In genomic region chr13:41006296-41006695, GRCh38 we compare ENCODE assay signal across 12 cellular contexts. TPM values are rescaled to one million over a fixed set of nuclear protein-coding genes. Genes with fewer than 3 reads are reported as not detected.
DNase-seq lines count a peak whose midpoint lies in the region; ATAC-seq and TF ChIP-seq lines count a peak whose summit lies in the region.
"Had no signal": no experiment of that assay in that cellular context is flagged by ENCODE, and none has a peak within 500 bp of the region (broad histone marks: within the 10 kb centered on the region; RNA-seq: fewer than 3 reads in every experiment).

No MANE protein-coding gene starts in this region.

- H2BK12ac ChIP-seq in trophoblast cell (ENCODE audit: low read length) = no peak overlapping the region

- CTCF ChIA-PET in activated CD4-positive, alpha-beta T cell treated with anti-CD3 and anti-CD28 coated beads for 36 hours (lab: Charles Lee) = interaction anchor here (0.9 to 1.7 kb wide), 3 partner anchors 10 to 32 kb away, joined by 3 to 10 read pairs (median 4); no protein-coding TSS in a partner anchor

- no peak overlapping the region for H3K14ac ChIP-seq in trophoblast cell (ENCODE audit: low read length)

- H3K9me3 Mint-ChIP-seq in activated CD4-positive, alpha-beta T cell treated with anti-CD3 and anti-CD28 coated beads for 36 hours (ENCODE audit: low read depth) = no peaks in the 10 kb centered on the region
- H3K9me3 Mint-ChIP-seq in activated naive CD8-positive, alpha-beta T cell treated with anti-CD3 and anti-CD28 coated beads for 36 hours = no peaks in the 10 kb centered on the region

- no peak for ATAC-seq in activated CD4-positive, alpha-beta T cell treated with anti-CD3 and anti-CD28 coated beads for 36 hours

- H2BK5ac ChIP-seq in trophoblast cell (ENCODE audit: low read depth, low read length, poor library complexity) = no peak overlapping the region

- H4K91ac ChIP-seq in trophoblast cell (ENCODE audit: low read depth, low read length) = no peak overlapping the region

- H3K4me3 Mint-ChIP-seq in activated CD4-positive, alpha-beta T cell treated with anti-CD3 and anti-CD28 coated beads for 36 hours = peak overlapping the region; percentile 29
- peak overlapping the region; percentile 26 for H3K4me3 Mint-ChIP-seq in activated naive CD8-positive, alpha-beta T cell treated with anti-CD3 and anti-CD28 coated beads for 36 hours
- H3K4me3 Mint-ChIP-seq: nephron had no signal

- no peak overlapping the region for H3K18ac ChIP-seq in trophoblast cell (ENCODE audit: low read length)

- no peak for TF ChIP-seq CTCF in neutrophil (IDR thresholded peaks at IDR 0.05)
- TF ChIP-seq CTCF in GM13976 (IDR thresholded peaks at IDR 0.05; ENCODE audit: borderline replicate concordance, control extremely low read depth, extremely low read depth, insufficient read depth, missing control alignments) = no peak

- H3K27ac ChIP-seq in KOPT-K1 (ENCODE audit: low read depth, low read length, poor library complexity, severe bottlenecking) = peak overlapping the region; percentile 100
- H3K27ac ChIP-seq in neutrophil = peak overlapping the region; percentile 86
- H3K27ac ChIP-seq in trophoblast cell (ENCODE audit: low read depth, low read length) = no peak overlapping the region

- in situ Hi-C loops in GM13976 (cut with MboI; ENCODE audit: low sequenced_read_pairs, unreplicated experiment) = no loop called here

- H2AK5ac ChIP-seq in trophoblast cell (ENCODE audit: low read length) = no peak overlapping the region

- H3K36me3 ChIP-seq in KOPT-K1 (ENCODE audit: insufficient read depth, low read length) (peaks cover 3% of the 10 kb centered on the region), neutrophil (no peaks in the 10 kb centered on the region), trophoblast cell (ENCODE audit: control insufficient read depth in 1 of 2, insufficient read depth in 2 of 2, low read length in 2 of 2) (peaks cover 0 to under 1% of the 10 kb centered on the region in 2 experiments)

- intact Hi-C loops in activated CD4-positive, alpha-beta T cell treated with anti-CD3 and anti-CD28 coated beads for 36 hours (cut with DNase I, micrococcal nuclease) = no loop called here

- no peaks in the 10 kb centered on the region for H3K27me3 Mint-ChIP-seq in activated CD4-positive, alpha-beta T cell treated with anti-CD3 and anti-CD28 coated beads for 36 hours
- H3K27me3 Mint-ChIP-seq in activated naive CD8-positive, alpha-beta T cell treated with anti-CD3 and anti-CD28 coated beads for 36 hours = no peaks in the 10 kb centered on the region

- H3K4me1 ChIP-seq in neutrophil (ENCODE audit: control insufficient read depth in 1 of 2, insufficient read depth in 1 of 2, low read depth in 1 of 2, low read length in 1 of 2) (peaks cover 66 to 90% of the 10 kb centered on the region in 2 experiments), trophoblast cell (ENCODE audit: control insufficient read depth in 1 of 2, insufficient read depth in 2 of 2, low read length in 2 of 2) (no peaks in the 10 kb centered on the region)

- WGBS in trophoblast cell (ENCODE audit: extremely low coverage, insufficient coverage, insufficient read length) = no CpG with 5 or more reads among the region's 3 CpGs

- peaks cover 68% of the 10 kb centered on the region for H3K4me1 Mint-ChIP-seq in activated CD4-positive, alpha-beta T cell treated with anti-CD3 and anti-CD28 coated beads for 36 hours
- H3K4me1 Mint-ChIP-seq in activated naive CD8-positive, alpha-beta T cell treated with anti-CD3 and anti-CD28 coated beads for 36 hours = peaks cover 60% of the 10 kb centered on the region

- no peak overlapping the region for H4K12ac ChIP-seq in trophoblast cell (ENCODE audit: low read depth, low read length)

- H3K4me3 ChIP-seq in neutrophil (ENCODE audit: low read depth in 1 of 2, low read length in 1 of 2) (no peak overlapping the region), trophoblast cell (ENCODE audit: low read depth, low read length) (no peak overlapping the region)

- no peak overlapping the region for H3K4me2 ChIP-seq in trophoblast cell (ENCODE audit: low read length)

- no peak for DNase-seq in activated CD4-positive, alpha-beta T cell treated with anti-CD3 and anti-CD28 coated beads for 36 hours
- DNase-seq in activated CD4-positive, alpha-beta T cell treated with anti-CD3 and anti-CD28 coated beads for 1 hour = no peak
- no peak for DNase-seq in activated naive CD8-positive, alpha-beta T cell treated with anti-CD3 and anti-CD28 coated beads for 36 hours
- DNase-seq in GM13976 (ENCODE audit: low spot score) = no peak
- no peak for DNase-seq in NOMO-1 treated with dmso at 0.1 percent for 144 hours (lab: John Stamatoyannopoulos, UW; ENCODE audit: unreplicated experiment)
- DNase-seq in trophoblast cell = no peak
- DNase-seq: activated effector memory CD4-positive, alpha-beta T cell treated with anti-CD3 and anti-CD28 coated beads, Interleukin-2, amount 50 U/mL, for 16 hours; DMS79 treated with DMSO at 0.1 percent for 48 hours; RPMI8226 had no signal

- H4K8ac ChIP-seq in trophoblast cell (ENCODE audit: low read depth, low read length) = no peak overlapping the region

- H3K79me1 ChIP-seq in trophoblast cell (ENCODE audit: low read length) = no peaks in the 10 kb centered on the region

- no peak overlapping the region for H3K23ac ChIP-seq in trophoblast cell (ENCODE audit: low read length)

- H3K27me3 ChIP-seq in neutrophil = no peaks in the 10 kb centered on the region
- no peaks in the 10 kb centered on the region for H3K27me3 ChIP-seq in trophoblast cell (ENCODE audit: insufficient read depth, low read length)

- no peaks in the 10 kb centered on the region for H3K9me3 ChIP-seq in KOPT-K1 (ENCODE audit: insufficient read depth, low read length, poor library complexity, severe bottlenecking)
- no peaks in the 10 kb centered on the region for H3K9me3 ChIP-seq in neutrophil
- H3K9me3 ChIP-seq in trophoblast cell (ENCODE audit: insufficient read depth, low read depth, low read length) = no peaks in the 10 kb centered on the region

- POLR2A ChIA-PET in activated CD4-positive, alpha-beta T cell treated with anti-CD3 and anti-CD28 coated beads for 36 hours (lab: Charles Lee) = no interaction called here

- H2BK120ac ChIP-seq in trophoblast cell (ENCODE audit: insufficient read depth, low read length, poor library complexity) = no peak overlapping the region

- H3K4ac ChIP-seq in trophoblast cell (ENCODE audit: low read depth, low read length) = no peak overlapping the region

- peaks cover 17% of the 10 kb centered on the region for H3K36me3 Mint-ChIP-seq in activated CD4-positive, alpha-beta T cell treated with anti-CD3 and anti-CD28 coated beads for 36 hours (ENCODE audit: low read depth)
- peaks cover 26% of the 10 kb centered on the region for H3K36me3 Mint-ChIP-seq in activated naive CD8-positive, alpha-beta T cell treated with anti-CD3 and anti-CD28 coated beads for 36 hours

- peak overlapping the region; percentile 93 for H3K27ac Mint-ChIP-seq in activated CD4-positive, alpha-beta T cell treated with anti-CD3 and anti-CD28 coated beads for 36 hours
- peak overlapping the region; percentile 88 for H3K27ac Mint-ChIP-seq in activated naive CD8-positive, alpha-beta T cell treated with anti-CD3 and anti-CD28 coated beads for 36 hours
- H3K27ac Mint-ChIP-seq: nephron had no signal

- H2AFZ ChIP-seq in trophoblast cell (ENCODE audit: insufficient read depth, low read length, poor library complexity) = no peak overlapping the region

- H3K9ac ChIP-seq in trophoblast cell (ENCODE audit: low read length) = no peak overlapping the region

- no peaks in the 10 kb centered on the region for H3K79me2 ChIP-seq in trophoblast cell (ENCODE audit: control insufficient read depth, insufficient read depth, low read length, poor library complexity)

RNA-seq across cellular contexts. Expression of gene ELF1, which starts 12.8 kb away (rescaled TPM):
- total RNA-seq in activated CD4-positive, alpha-beta T cell treated with anti-CD3 and anti-CD28 coated beads for 36 hours = 10 to 100 TPM; 75.2 to 87.0 TPM
- 10 to 100 TPM; 93.3 to 97.9 TPM for total RNA-seq in activated naive CD8-positive, alpha-beta T cell treated with anti-CD3 and anti-CD28 coated beads for 36 hours
- 55.9 and 56.2 TPM in 2 replicates for polyA plus RNA-seq in trophoblast cell (2013)

RNA-seq across cellular contexts. Expression of gene WBP4, which starts 55.0 kb away (rescaled TPM):
- 10 to 100 TPM; 13.3 to 16.2 TPM for total RNA-seq in activated CD4-positive, alpha-beta T cell treated with anti-CD3 and anti-CD28 coated beads for 36 hours
- 10 to 100 TPM; 15.9 to 16.7 TPM for total RNA-seq in activated naive CD8-positive, alpha-beta T cell treated with anti-CD3 and anti-CD28 coated beads for 36 hours
- polyA plus RNA-seq in trophoblast cell (2013) = 14.3 and 14.8 TPM in 2 replicates
